ENCODE assay signal across 9 cellular contexts in the genomic region with DNA sequence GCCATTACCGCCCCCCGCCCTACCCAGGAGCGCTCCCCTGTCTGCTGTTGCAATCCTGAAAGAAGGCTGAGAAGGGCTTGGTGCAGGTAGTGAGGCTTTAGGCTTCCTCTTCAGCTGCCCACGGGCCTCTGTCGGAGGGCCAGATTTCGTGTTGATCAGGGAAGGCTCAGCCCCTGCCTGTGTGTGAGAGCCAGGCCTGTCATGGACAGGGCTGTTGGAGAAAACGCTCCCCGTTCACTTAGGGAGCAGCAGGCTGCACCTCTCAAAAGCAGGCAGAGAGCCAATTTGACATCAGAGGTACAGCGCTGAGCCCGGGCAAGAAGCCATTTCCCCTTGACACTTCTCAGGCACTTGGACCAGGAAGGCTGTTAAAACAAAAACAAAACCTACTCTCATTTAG. TPM values are rescaled to one million over a fixed set of nuclear protein-coding genes. Genes with fewer than 3 reads are reported as not detected.
A peak's percentile ranks its signal among the peaks of the same experiment; 100 is the strongest.
DNase-seq lines count a peak whose midpoint lies in the region; ATAC-seq, FAIRE-seq and TF ChIP-seq lines count a peak whose summit lies in the region.
"Had no signal": no experiment of that assay in that cellular context is flagged by ENCODE, and none has a peak within 500 bp of the region (broad histone marks: within the 10 kb centered on the region; RNA-seq: fewer than 3 reads in every experiment).

No MANE protein-coding gene starts in this region.

- peak overlapping the region; percentile 5; the same call in 1 of the 2 replicates for H2AFZ ChIP-seq in GM12878 (ENCODE audit: control insufficient read depth, low read depth, low read length)

- no peaks in the 10 kb centered on the region for H3K79me2 ChIP-seq in GM12878 (ENCODE audit: control insufficient read depth, insufficient read depth, low read length)

- TF ChIP-seq RAD21 in GM12878 (IDR thresholded peaks at IDR 0.05; ENCODE audit: insufficient read depth, low read depth, low read length), result no peak

- DNase-seq in Right ventricle myocardium inferior (ENCODE audit: missing footprints) (no peak), cardiac septum (ENCODE audit: low spot score) (no peak), GM12878 (ENCODE audit: low read depth, low spot score) (no peak), thyroid gland (peak; percentile 40 to 47), GM12891 (ENCODE audit: insufficient read length, low spot score) (no peak), hippocampal formation (lab: John Stamatoyannopoulos, UW) (no peak)

- no peak overlapping the region for H3K9ac ChIP-seq in GM12878 (ENCODE audit: control insufficient read depth, insufficient read depth, low read length)

- TF ChIP-seq EP300 in GM12878 (IDR thresholded peaks at IDR 0.05; ENCODE audit: borderline replicate concordance in 1 of 2, control insufficient read depth in 1 of 2, low read depth in 2 of 2, low read length in 2 of 2) (no peak), gastroesophageal sphincter (IDR thresholded peaks at IDR 0.05) (no peak)

- H3K36me3 ChIP-seq in GM12878 (ENCODE audit: control insufficient read depth in 2 of 2, insufficient read depth in 2 of 2, low read length in 1 of 2) (no peaks in the 10 kb centered on the region), thyroid gland (no peaks in the 10 kb centered on the region), gastroesophageal sphincter (no peaks in the 10 kb centered on the region)

- SMC1A ChIA-PET in GM12878 (lab: Charles Lee; ENCODE audit: uncharacterized antibody, unreplicated experiment), result interaction anchor here (1.0 to 3.5 kb wide), 8 partner anchors 168 to 482 kb away, joined by 3 to 20 read pairs (median 4); partner anchors contain the start of gene ANGPTL1

- TF ChIP-seq CTCF in GM12878 (IDR thresholded peaks at IDR 0.05 in 2 of 3, conservative IDR thresholded peaks at IDR 0.05 in 1 of 3; ENCODE audit: control insufficient read depth in 2 of 3, extremely low read depth in 1 of 3, insufficient read depth in 1 of 3, low read depth in 3 of 3, low read length in 3 of 3) (no peak), thyroid gland (IDR thresholded peaks at IDR 0.05) (no peak), gastroesophageal sphincter (IDR thresholded peaks at IDR 0.05) (no peak)

- RAD21 ChIA-PET in GM12878 (lab: Charles Lee; ENCODE audit: unreplicated experiment), result interaction anchor here (0.6 to 2.9 kb wide), 3 partner anchors 221 to 471 kb away, joined by 3 to 39 read pairs (median 6); no protein-coding TSS in a partner anchor

- 37% methylated on average over 10 of the region's 10 CpGs for WGBS in GM12878 (ENCODE audit: insufficient coverage, insufficient replicate concordance, low lambda C conversion rate, missing lambda C conversion rate)
- 35% methylated on average over 6 to 10 of the region's 10 CpGs for WGBS in thyroid gland, 2 donors
- WGBS in gastroesophageal sphincter (ENCODE audit: low coverage in 1 of 2), 2 donors, result no CpG with 5 or more reads among the region's 10 CpGs

- H3K4me3 ChIP-seq in GM12878 (no peak overlapping the region), thyroid gland (replicated peaks in 1 of 3) (no peak overlapping the region), gastroesophageal sphincter (no peak overlapping the region)

- CTCF ChIA-PET in GM12878 (lab: Yijun Ruan, JAX), result interaction anchor here (0.6 to 4.8 kb wide), 21 partner anchors 10 to 1278 kb away, joined by 3 to 59 read pairs (median 4); no protein-coding TSS in a partner anchor

- H4K20me1 ChIP-seq in GM12878 (ENCODE audit: control insufficient read depth, insufficient read depth), result no peaks in the 10 kb centered on the region

- no TSS peak for BruUV-seq in GM12878 (replicated peaks; lab: Mats Ljungman, UMichigan)

- H3K9me3 ChIP-seq in GM12878 (replicated peaks; ENCODE audit: control insufficient read depth, insufficient read depth, low read length) (no peaks in the 10 kb centered on the region), thyroid gland (no peaks in the 10 kb centered on the region), gastroesophageal sphincter (no peaks in the 10 kb centered on the region)

- H3K4me1 ChIP-seq in GM12878 (ENCODE audit: control insufficient read depth, insufficient read depth, low read length) (no peaks in the 10 kb centered on the region), thyroid gland (peaks cover 0 to 4% of the 10 kb centered on the region in 2 donors), gastroesophageal sphincter (peaks cover 0 to 11% (median 0%) of the 10 kb centered on the region in 3 donors)

- intact Hi-C loops in Right ventricle myocardium inferior (cut with DNase I) (loop anchor here (2.0 to 10.0 kb wide), 2 partner anchors 227 to 471 kb away; no protein-coding TSS in a partner anchor), cardiac septum (cut with DNase I) (no loop called here), GM12878 (cut with micrococcal nuclease; ENCODE audit: unreplicated experiment) (loop anchor here (1.0 to 2.0 kb wide), 2 partner anchors 221 to 470 kb away; no protein-coding TSS in a partner anchor), thyroid gland (cut with DNase I) (no loop called here)

- ATAC-seq in Right ventricle myocardium inferior (peak; percentile 21), HG03460 (IDR thresholded peaks at IDR 0.05; ENCODE audit: unreplicated experiment) (peak; percentile 18), GM12878 (peak; percentile 24), gastroesophageal sphincter (no peak)

- H3K4me2 ChIP-seq in GM12878 (ENCODE audit: control insufficient read depth, insufficient read depth), result no peak overlapping the region

- no peak for FAIRE-seq in GM12878 (lab: Jason Lieb, UNC)
- no peak for FAIRE-seq in GM12891 (lab: Jason Lieb, UNC)

- no peaks in the 10 kb centered on the region; a peak in 1 of 4 replicates for H3K27me3 ChIP-seq in GM12878 (replicated peaks in 1 of 2; ENCODE audit: control insufficient read depth in 2 of 2, insufficient read depth in 2 of 2, low read length in 1 of 2)
- no peaks in the 10 kb centered on the region for H3K27me3 ChIP-seq in thyroid gland
- no peaks in the 10 kb centered on the region for H3K27me3 ChIP-seq in gastroesophageal sphincter

- no peak overlapping the region for H3K27ac ChIP-seq in GM12878 (ENCODE audit: control insufficient read depth, insufficient read depth)
- no peak overlapping the region for H3K27ac ChIP-seq in thyroid gland
- H3K27ac ChIP-seq in gastroesophageal sphincter, result no peak overlapping the region

- in situ Hi-C loops in GM12878 (cut with MboI), result loop anchor here (5.0 to 25.0 kb wide), 3 partner anchors 230 to 835 kb away; partner anchors contain the start of gene AXDND1

- POLR2A ChIA-PET in GM12878 (lab: Charles Lee), result no interaction called here

- TF ChIP-seq POLR2A in GM12878 (IDR thresholded peaks at IDR 0.05; ENCODE audit: low read depth, low read length), result no peak
- no peak for TF ChIP-seq POLR2A in thyroid gland (IDR thresholded peaks at IDR 0.05)
- no peak for TF ChIP-seq POLR2A in GM12891 (IDR thresholded peaks at IDR 0.05; ENCODE audit: low read depth, low read length)
- no peak for TF ChIP-seq POLR2A in gastroesophageal sphincter (IDR thresholded peaks at IDR 0.05)

TF ChIP-seq in GM12891, 5 proteins besides CTCF, POLR2A, EP300 and RAD21:
- no peak for TF ChIP-seq SPI1 (IDR thresholded peaks at IDR 0.05; ENCODE audit: low read depth, low read length)

RNA-seq across cellular contexts. Expression of gene TEX35, which starts 19.0 kb away (rescaled TPM):
- total RNA-seq in Right ventricle myocardium inferior, result not detected
- total RNA-seq in cardiac septum, result not detected
- total RNA-seq in GM12878 (2013; cell fraction: nucleolus; rRNA removed), result not detected in 2 replicates
- not detected in 2 replicates for total RNA-seq in GM12878 (2014; rRNA removed)
- total RNA-seq in GM12878 (2014; rRNA removed; fragmentation: Illumina TruSeq; extraction: Trizol), result not detected in 2 replicates
- total RNA-seq in GM12878 (2021), result not detected in 2 replicates
- not detected for polyA plus RNA-seq in GM12878 (2011; ENCODE audit: low read depth)
- not detected in 2 replicates for polyA plus RNA-seq in GM12878 (2011; rRNA removed)
- polyA plus RNA-seq in GM12878 (2011; cell fraction: cytosol; rRNA removed), result not detected in 2 replicates
- not detected in 2 replicates for polyA plus RNA-seq in GM12878 (2011; cell fraction: nucleus; rRNA removed)
- polyA plus RNA-seq in GM12878 (2012), result not detected in 2 replicates
- polyA plus RNA-seq in GM12878 (2014; fragmentation: Illumina TruSeq; extraction: Trizol), result not detected in 2 replicates
- polyA plus RNA-seq in GM12878 (2014; fragmentation: Nextera tagmentation; extraction: Ambion mirVana), result not detected
- polyA plus RNA-seq in GM12878 (2014; rRNA removed), result not detected in 2 replicates
- polyA plus RNA-seq in GM12878 (2016; fragmentation: Nextera tagmentation; extraction: Ambion mirVana), result not detected
- not detected in 2 replicates for polyA minus RNA-seq in GM12878 (2011; rRNA and poly(A)+ RNA removed)
- not detected in 2 replicates for polyA minus RNA-seq in GM12878 (2011; cell fraction: cytosol; rRNA and poly(A)+ RNA removed)
- not detected in 2 replicates for polyA minus RNA-seq in GM12878 (2011; cell fraction: nucleus; rRNA and poly(A)+ RNA removed)
- not detected for total RNA-seq in thyroid gland
- polyA plus RNA-seq in GM12891 (2012; ENCODE audit: low read depth, missing spikeins), result not detected
- not detected for total RNA-seq in gastroesophageal sphincter
- total RNA-seq: naive thymus-derived CD8-positive, alpha-beta T cell had no signal
- polyA plus RNA-seq: naive thymus-derived CD8-positive, alpha-beta T cell had no signal

RNA-seq across cellular contexts. Expression of gene CLEC20A, which starts 35.1 kb away (rescaled TPM):
- total RNA-seq in Right ventricle myocardium inferior (not detected), cardiac septum (not detected), GM12878 (2014; rRNA removed) (not detected in 2 replicates), GM12878 (2014; rRNA removed; fragmentation: Illumina TruSeq; extraction: Trizol) (not detected in 2 replicates), GM12878 (2021) (not detected in 2 replicates), thyroid gland (not detected), gastroesophageal sphincter (not detected)
- not detected in 2 replicates for total RNA-seq in GM12878 (2013; cell fraction: nucleolus; rRNA removed)
- polyA plus RNA-seq in GM12878 (2011; ENCODE audit: low read depth), result not detected
- polyA plus RNA-seq in GM12878 (2011; rRNA removed) (not detected in 2 replicates), GM12878 (2014; fragmentation: Illumina TruSeq; extraction: Trizol) (not detected in 2 replicates), GM12878 (2014; fragmentation: Nextera tagmentation; extraction: Ambion mirVana) (not detected), GM12878 (2014; rRNA removed) (not detected in 2 replicates), GM12878 (2016; fragmentation: Nextera tagmentation; extraction: Ambion mirVana) (not detected)
- polyA plus RNA-seq in GM12878 (2011; cell fraction: cytosol; rRNA removed), result not detected in 2 replicates
- polyA plus RNA-seq in GM12878 (2011; cell fraction: nucleus; rRNA removed), result 0.15 TPM in 1 of 2 replicates, not detected in the other
- not detected in 2 replicates for polyA plus RNA-seq in GM12878 (2012)
- polyA minus RNA-seq in GM12878 (2011; rRNA and poly(A)+ RNA removed), result not detected in 2 replicates
- polyA minus RNA-seq in GM12878 (2011; cell fraction: cytosol; rRNA and poly(A)+ RNA removed), result not detected in 2 replicates
- polyA minus RNA-seq in GM12878 (2011; cell fraction: nucleus; rRNA and poly(A)+ RNA removed), result not detected in 2 replicates
- polyA plus RNA-seq in GM12891 (2012; ENCODE audit: low read depth, missing spikeins), result not detected
- polyA plus RNA-seq: naive thymus-derived CD8-positive, alpha-beta T cell had no signal

Comparison
In these comparisons a context has a peak if more than half of its experiments do, and no peak if none do; other contexts are left out.
1. intact Hi-C loops: an anchor here in Right ventricle myocardium inferior (2.0 to 10.0 kb wide) and GM12878 (1.0 to 2.0 kb wide); none called in cardiac septum and thyroid gland.
2. DNase-seq: peak in thyroid gland (2 of 2); none in Right ventricle myocardium inferior (single experiment), cardiac septum (single experiment), GM12878 (single experiment), GM12891 (single experiment) and hippocampal formation (0 of 2).